In the genomic region with DNA sequence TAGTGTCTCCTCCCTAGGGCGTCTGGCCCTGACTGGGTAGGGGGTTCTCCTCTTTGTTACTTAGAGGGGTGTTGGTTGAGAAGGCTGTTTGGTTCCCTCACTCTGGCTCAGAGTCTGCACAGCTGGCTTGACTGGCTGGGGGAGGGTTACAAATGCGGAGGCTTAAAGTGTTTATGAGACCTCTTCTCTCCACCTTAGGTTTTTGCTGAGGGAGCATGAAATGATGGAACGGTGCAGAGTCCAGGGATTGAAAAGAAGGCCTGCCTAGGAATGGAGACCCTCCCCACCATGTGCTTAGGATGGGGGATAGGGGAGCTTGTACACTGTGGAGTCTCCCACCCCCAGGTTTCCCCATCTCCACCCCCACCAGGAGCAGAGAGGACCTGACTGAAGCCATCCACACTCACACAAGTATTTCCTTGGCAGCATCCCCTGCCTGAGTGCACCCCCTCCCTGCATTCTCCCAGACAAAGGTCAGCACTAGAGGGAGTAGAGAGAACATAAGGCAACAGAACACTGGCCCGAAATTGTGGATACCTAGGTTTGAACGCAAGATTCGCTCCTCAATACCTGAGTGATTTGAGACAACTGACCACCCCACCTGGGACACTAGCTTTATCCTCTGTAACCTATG, we compare ENCODE assay signal across 1 cellular context.
TF ChIP-seq lines count a peak whose summit lies in the region.

No MANE protein-coding gene starts in this region.

TF ChIP-seq in H1, 55 proteins besides CTCF, POLR2A, EP300 and RAD21:
- TF ChIP-seq CHD1 (IDR thresholded peaks at IDR 0.05; ENCODE audit: low read depth, low read length), result 0 out of 2 replicates have a peak, but pooled peaks have one; percentile 25
- peak; percentile 64 for TF ChIP-seq TEAD4 (IDR thresholded peaks at IDR 0.05; ENCODE audit: low read depth, low read length)
- peak; percentile 60; the same call in 1 of the 2 replicates for TF ChIP-seq SP1 (IDR thresholded peaks at IDR 0.05; ENCODE audit: low read depth, low read length)
- no peak for TF ChIP-seq GABPA (IDR thresholded peaks at IDR 0.05; ENCODE audit: borderline replicate concordance, insufficient read depth, low read length)
- TF ChIP-seq CEBPB (IDR thresholded peaks at IDR 0.05; ENCODE audit: low read depth, low read length), result no peak
- TF ChIP-seq SIRT6 (IDR thresholded peaks at IDR 0.05; ENCODE audit: low read length), result no peak
- 0 out of 2 replicates have a peak, but pooled peaks have one; percentile 23 for TF ChIP-seq POU5F1 (IDR thresholded peaks at IDR 0.05; ENCODE audit: low read depth, low read length)
- TF ChIP-seq RBBP5 (IDR thresholded peaks at IDR 0.05; ENCODE audit: borderline replicate concordance, low read depth, low read length), result 0 out of 2 replicates have a peak, but pooled peaks have one; percentile 32
- peak; percentile 2 for TF ChIP-seq CTBP2 (IDR thresholded peaks at IDR 0.05; ENCODE audit: borderline replicate concordance, insufficient read depth, insufficient read length, low read length)
- no peak for TF ChIP-seq NRF1 (IDR thresholded peaks at IDR 0.05; ENCODE audit: low read depth, low read length)
- no peak for TF ChIP-seq NANOG (IDR thresholded peaks at IDR 0.05; ENCODE audit: insufficient read depth, low read depth, low read length, poor library complexity, severe bottlenecking)
